ENCODE assay signal across 12 cellular contexts in genomic region chr11:84089072-84090057, GRCh38.
DNase-seq lines count a peak whose midpoint lies in the region; ATAC-seq, FAIRE-seq and TF ChIP-seq lines count a peak whose summit lies in the region.
"Had no signal": no experiment of that assay in that cellular context is flagged by ENCODE, and none has a peak within 500 bp of the region (broad histone marks: within the 10 kb centered on the region; RNA-seq: fewer than 3 reads in every experiment).

No MANE protein-coding gene starts in this region.

- no peak overlapping the region for H3K4me2 ChIP-seq in HepG2 (ENCODE audit: low read depth, low read length)

- TF ChIP-seq CTCF in HepG2 (CRISPR knock-in tag; IDR thresholded peaks at IDR 0.05) (no peak), upper lobe of left lung (IDR thresholded peaks at IDR 0.05) (no peak)

- no peaks in the 10 kb centered on the region for H3K27me3 Mint-ChIP-seq in immature natural killer cell (ENCODE audit: low read depth in 3 of 3)

- intact Hi-C loops in HepG2 (cut with micrococcal nuclease; ENCODE audit: unreplicated experiment) = no loop called here

- BruUV-seq in HepG2 (replicated peaks; lab: Mats Ljungman, UMichigan) = no TSS peak

- H3K27me3 ChIP-seq in HepG2 (ENCODE audit: control insufficient read depth in 1 of 2, insufficient read depth in 2 of 2, low read length in 2 of 2) (no peaks in the 10 kb centered on the region; a peak in 1 of 5 replicates), upper lobe of left lung (no peaks in the 10 kb centered on the region)
- H3K27me3 ChIP-seq: transverse colon had no signal

- H3K27ac Mint-ChIP-seq in immature natural killer cell = no peak overlapping the region

- POLR2A ChIA-PET in HepG2 (lab: Yijun Ruan, JAX) = no interaction called here

- no peak for TF ChIP-seq POLR2A in HepG2 (IDR thresholded peaks at IDR 0.05; ENCODE audit: insufficient read depth in 1 of 2, low read depth in 2 of 2, low read length in 2 of 2)
- no peak for TF ChIP-seq POLR2A in upper lobe of left lung (IDR thresholded peaks at IDR 0.05)

- H3K9ac ChIP-seq in SK-N-MC (ENCODE audit: insufficient read length) = no peak overlapping the region
- no peak overlapping the region for H3K9ac ChIP-seq in HepG2 (ENCODE audit: insufficient read depth, low read depth, low read length)

- H3K4me3 ChIP-seq in SK-N-MC = no peak overlapping the region
- H3K4me3 ChIP-seq in HepG2 (replicated peaks in 1 of 3; ENCODE audit: insufficient read depth in 1 of 3, low read depth in 2 of 3, low read length in 3 of 3) = no peak overlapping the region
- H3K4me3 ChIP-seq in upper lobe of left lung = no peak overlapping the region
- H3K4me3 ChIP-seq: transverse colon had no signal

- TF ChIP-seq EP300 in HepG2 (IDR thresholded peaks at IDR 0.05; ENCODE audit: low read depth in 2 of 2, low read length in 2 of 2) = no peak
- no peak for TF ChIP-seq EP300 in HepG2 (CRISPR knock-in tag; IDR thresholded peaks at IDR 0.05; ENCODE audit: borderline replicate concordance)
- no peak for TF ChIP-seq EP300 in upper lobe of left lung (IDR thresholded peaks at IDR 0.05)

- H3K27ac ChIP-seq in SK-N-MC (no peak overlapping the region), HepG2 (ENCODE audit: extremely low read length, insufficient read depth, low read length) (no peak overlapping the region), upper lobe of left lung (no peak overlapping the region)
- H3K27ac ChIP-seq: RWPE1, transverse colon had no signal

- peaks cover 0 to 3% (median 0%) of the 10 kb centered on the region in 3 donors for H3K36me3 Mint-ChIP-seq in immature natural killer cell

- H3K4me1 ChIP-seq in HepG2 (ENCODE audit: insufficient read depth, low read length) (no peaks in the 10 kb centered on the region), upper lobe of left lung (no peaks in the 10 kb centered on the region)
- H3K4me1 ChIP-seq: transverse colon had no signal

- FAIRE-seq in HepG2 (lab: Jason Lieb, UNC) = no peak
- FAIRE-seq: TTC549 had no signal

- in situ Hi-C loops in HepG2 (cut with HindIII; ENCODE audit: extremely low pct_ligation_motif_present, low pct_unique_long_range_greater_than_20kb) = no loop called here

- ATAC-seq in HepG2 (no peak), upper lobe of left lung (ENCODE audit: low FRiP score in 2 of 2) (no peak)

- DNase-seq in C1 segment of cervical spinal cord (lab: John Stamatoyannopoulos, UW) (peak in 9 of 14 donors; percentile 7 to 55 (median 25)), NCI-H187 treated with DMSO at 0.1 percent for 48 hours (lab: John Stamatoyannopoulos, UW) (peak; percentile 9), SK-N-MC (ENCODE audit: low read depth, low spot score) (peak; percentile 50), HepG2 (ENCODE audit: low spot score) (peak; percentile 1), amniotic stem cell (lab: John Stamatoyannopoulos, UW) (no peak), CD1c-positive myeloid dendritic cell (ENCODE audit: extremely low spot score) (no peak), upper lobe of left lung (no peak), immature natural killer cell (no peak)
- DNase-seq: GDM1, transverse colon had no signal

- H3K79me2 ChIP-seq in HepG2 (ENCODE audit: insufficient read depth, low read length) = no peaks in the 10 kb centered on the region

- WGBS in HepG2 (ENCODE audit: low lambda C conversion rate) = 4% methylated on average over 5 of the region's 5 CpGs
- 32 to 39% methylated on average over 5 of the region's 5 CpGs for WGBS in upper lobe of left lung, 2 donors

- TF ChIP-seq RAD21 in HepG2 (CRISPR knock-in tag; IDR thresholded peaks at IDR 0.05) = no peak

- H3K9me3 ChIP-seq in SK-N-MC (ENCODE audit: low read depth, low read length) (no peaks in the 10 kb centered on the region), HepG2 (ENCODE audit: low read length) (no peaks in the 10 kb centered on the region; the same call in 1 of the 2 replicates), upper lobe of left lung (no peaks in the 10 kb centered on the region)
- H3K9me3 ChIP-seq: transverse colon had no signal

- no peak overlapping the region for H2AFZ ChIP-seq in HepG2 (ENCODE audit: low read length)

- H3K36me3 ChIP-seq in SK-N-MC (ENCODE audit: insufficient read depth, low read length) = no peaks in the 10 kb centered on the region
- H3K36me3 ChIP-seq in HepG2 (replicated peaks in 1 of 2; ENCODE audit: control insufficient read depth in 1 of 2, insufficient read depth in 2 of 2, low read length in 2 of 2) = no peaks in the 10 kb centered on the region
- H3K36me3 ChIP-seq in upper lobe of left lung = no peaks in the 10 kb centered on the region
- H3K36me3 ChIP-seq: transverse colon had no signal

- H3K9me3 Mint-ChIP-seq in immature natural killer cell = peaks cover 6 to 41% (median 14%) of the 10 kb centered on the region in 6 donors

- no peaks in the 10 kb centered on the region for H4K20me1 ChIP-seq in HepG2 (ENCODE audit: insufficient read depth, low read length)

- no peaks in the 10 kb centered on the region for H3K4me1 Mint-ChIP-seq in immature natural killer cell

- no peak overlapping the region for H3K4me3 Mint-ChIP-seq in immature natural killer cell

- CTCF ChIA-PET in HepG2 (lab: Yijun Ruan, JAX; ENCODE audit: low intra/inter-chr PET ratio, low total read pairs) = no interaction called here

TF ChIP-seq in HepG2, 621 proteins besides CTCF, POLR2A, EP300 and RAD21 (continues in another document):
- TF ChIP-seq ESRRA (CRISPR knock-in tag; IDR thresholded peaks at IDR 0.05; ENCODE audit: low read depth) (no peak), HINFP (CRISPR knock-in tag; IDR thresholded peaks at IDR 0.05; ENCODE audit: low read depth) (no peak), ZBTB38 (CRISPR knock-in tag; IDR thresholded peaks at IDR 0.05) (no peak), ZNF251 (CRISPR knock-in tag; IDR thresholded peaks at IDR 0.05) (no peak), FOXK1 (CRISPR knock-in tag; IDR thresholded peaks at IDR 0.05; ENCODE audit: borderline replicate concordance, low read depth) (no peak), ZBTB39 (CRISPR knock-in tag; IDR thresholded peaks at IDR 0.05) (no peak), TMF1 (CRISPR knock-in tag; IDR thresholded peaks at IDR 0.05; ENCODE audit: low read depth) (no peak), YEATS2 (CRISPR knock-in tag; IDR thresholded peaks at IDR 0.05; ENCODE audit: borderline replicate concordance) (no peak), HNRNPK (IDR thresholded peaks at IDR 0.05; ENCODE audit: low read depth, low read length, poor library complexity, severe bottlenecking) (no peak), SIX1 (CRISPR knock-in tag; IDR thresholded peaks at IDR 0.05; ENCODE audit: borderline replicate concordance) (no peak), SOX6 (IDR thresholded peaks at IDR 0.05) (no peak), SOX6 (CRISPR knock-in tag; IDR thresholded peaks at IDR 0.05) (no peak), ZMYM2 (CRISPR knock-in tag; IDR thresholded peaks at IDR 0.05) (no peak), TP53 (CRISPR knock-in tag; conservative IDR thresholded peaks at IDR 0.05) (no peak), ZZZ3 (CRISPR knock-in tag; IDR thresholded peaks at IDR 0.05; ENCODE audit: borderline replicate concordance) (no peak), ZC3H13 (CRISPR knock-in tag; IDR thresholded peaks at IDR 0.05) (no peak)
- TF ChIP-seq, protein P1, sequence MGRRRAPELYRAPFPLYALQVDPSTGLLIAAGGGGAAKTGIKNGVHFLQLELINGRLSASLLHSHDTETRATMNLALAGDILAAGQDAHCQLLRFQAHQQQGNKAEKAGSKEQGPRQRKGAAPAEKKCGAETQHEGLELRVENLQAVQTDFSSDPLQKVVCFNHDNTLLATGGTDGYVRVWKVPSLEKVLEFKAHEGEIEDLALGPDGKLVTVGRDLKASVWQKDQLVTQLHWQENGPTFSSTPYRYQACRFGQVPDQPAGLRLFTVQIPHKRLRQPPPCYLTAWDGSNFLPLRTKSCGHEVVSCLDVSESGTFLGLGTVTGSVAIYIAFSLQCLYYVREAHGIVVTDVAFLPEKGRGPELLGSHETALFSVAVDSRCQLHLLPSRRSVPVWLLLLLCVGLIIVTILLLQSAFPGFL (CRISPR knock-in tag; IDR thresholded peaks at IDR 0.05) = no peak

Comparison
In these comparisons a context has a peak if more than half of its experiments do, and no peak if none do; other contexts are left out.
1. DNase-seq: peak in C1 segment of cervical spinal cord (9 of 14), NCI-H187 treated with DMSO at 0.1 percent for 48 hours (single experiment), SK-N-MC (single experiment) and HepG2 (single experiment); none in amniotic stem cell (single experiment), CD1c-positive myeloid dendritic cell (single experiment), upper lobe of left lung (0 of 2) and immature natural killer cell (0 of 3).